In genomic region chr17:64938925-64939474, GRCh38 we compare ENCODE assay signal across 8 cellular contexts. TPM values are rescaled to one million over a fixed set of nuclear protein-coding genes. Genes with fewer than 3 reads are reported as not detected.
DNase-seq lines count a peak whose midpoint lies in the region; ATAC-seq and TF ChIP-seq lines count a peak whose summit lies in the region.

No MANE protein-coding gene starts in this region.

- H3K27ac ChIP-seq in PC-9, result peak overlapping the region; percentile 89

- H3K27me3 Mint-ChIP-seq in activated naive CD8-positive, alpha-beta T cell treated with anti-CD3 and anti-CD28 coated beads for 36 hours, result peaks cover 4% of the 10 kb centered on the region
- H3K27me3 Mint-ChIP-seq in immature natural killer cell (ENCODE audit: low read depth in 3 of 3), result peaks cover 0 to 3% (median 2%) of the 10 kb centered on the region in 3 donors

- no peaks in the 10 kb centered on the region for H4K20me1 ChIP-seq in PC-9 (ENCODE audit: insufficient read depth)

- peaks cover 38% of the 10 kb centered on the region for H3F3A ChIP-seq in PC-9 (ENCODE audit: insufficient read depth, low read depth)

- intact Hi-C loops in PC-9 (cut with micrococcal nuclease; ENCODE audit: unreplicated experiment), result no loop called here

- no peak overlapping the region for H3K4me3 ChIP-seq in PC-9

- H2AFZ ChIP-seq in PC-9, result peak overlapping the region; percentile 47; the same call in 1 of the 2 replicates

- POLR2A ChIA-PET in PC-9 (lab: Charles Lee; ENCODE audit: unreplicated experiment), result no interaction called here

- no peaks in the 10 kb centered on the region for H3K36me3 Mint-ChIP-seq in activated naive CD8-positive, alpha-beta T cell treated with anti-CD3 and anti-CD28 coated beads for 36 hours
- peaks cover 0 to 7% (median 0%) of the 10 kb centered on the region in 3 donors for H3K36me3 Mint-ChIP-seq in immature natural killer cell

- peaks cover 3% of the 10 kb centered on the region for H3K4me1 Mint-ChIP-seq in activated naive CD8-positive, alpha-beta T cell treated with anti-CD3 and anti-CD28 coated beads for 36 hours
- H3K4me1 Mint-ChIP-seq in immature natural killer cell, result peaks cover 0 to 1% of the 10 kb centered on the region in 2 donors

- H3K27me3 ChIP-seq in PC-9 (ENCODE audit: insufficient read depth, low read depth), result no peaks in the 10 kb centered on the region

- ATAC-seq in GM19372 (IDR thresholded peaks at IDR 0.05; ENCODE audit: low read depth, unreplicated experiment) (peak; percentile 64), HG03378 (IDR thresholded peaks at IDR 0.05; ENCODE audit: unreplicated experiment) (no peak)

- no peaks in the 10 kb centered on the region; the same call in 1 of the 2 replicates for H3K9me2 ChIP-seq in PC-9 (ENCODE audit: insufficient read depth)

- no peak overlapping the region for H3K27ac Mint-ChIP-seq in activated naive CD8-positive, alpha-beta T cell treated with anti-CD3 and anti-CD28 coated beads for 36 hours
- H3K27ac Mint-ChIP-seq in immature natural killer cell, result peak overlapping the region in 2 of 6 donors; percentile 65 to 80

- peak overlapping the region; percentile 67 for H3K4me2 ChIP-seq in PC-9

- TF ChIP-seq CTCF in PC-9 (conservative IDR thresholded peaks at IDR 0.05), result peak; percentile 75

- no TSS peak for BruUV-seq in PC-9 (replicated peaks; lab: Mats Ljungman, UMichigan)

- DNase-seq in AG08395 (ENCODE audit: low spot score) (peak; percentile 22), PC-9 (peak; percentile 55 to 70), immature natural killer cell (peak; percentile 35 to 38 (median 37)), superior temporal gyrus (ENCODE audit: extremely low spot score) (no peak)
- peak; percentile 49 for DNase-seq in activated naive CD8-positive, alpha-beta T cell treated with anti-CD3 and anti-CD28 coated beads for 36 hours
- peak; percentile 56 for DNase-seq in stimulated activated CD4-positive, alpha-beta T cell treated with anti-CD3 and anti-CD28 coated beads, Interleukin-4, amount 100 ng/mL, for 24 hours

- H3K79me2 ChIP-seq in PC-9 (ENCODE audit: low read depth), result no peaks in the 10 kb centered on the region

- no peaks in the 10 kb centered on the region for H3K9me3 ChIP-seq in PC-9 (ENCODE audit: insufficient read depth, low read depth)

- CTCF ChIA-PET in PC-9 (lab: Charles Lee), result interaction anchor here (0.7 to 2.5 kb wide), 4 partner anchors 20 to 201 kb away, joined by 3 to 10 read pairs (median 5); partner anchors contain the start of gene LRRC37A3

- H3K4me3 Mint-ChIP-seq in activated naive CD8-positive, alpha-beta T cell treated with anti-CD3 and anti-CD28 coated beads for 36 hours, result no peak overlapping the region
- H3K4me3 Mint-ChIP-seq in immature natural killer cell, result no peak overlapping the region

- peaks cover 51% of the 10 kb centered on the region for H3K4me1 ChIP-seq in PC-9 (replicated peaks; ENCODE audit: insufficient read depth)

- H3K36me3 ChIP-seq in PC-9 (ENCODE audit: low read depth), result no peaks in the 10 kb centered on the region

- H3K9me3 Mint-ChIP-seq in activated naive CD8-positive, alpha-beta T cell treated with anti-CD3 and anti-CD28 coated beads for 36 hours, result no peaks in the 10 kb centered on the region
- H3K9me3 Mint-ChIP-seq in immature natural killer cell, result no peaks in the 10 kb centered on the region

RNA-seq across cellular contexts. Expression of gene LRRC37A3, which starts 19.7 kb away (rescaled TPM):
- total RNA-seq in PC-9 (2021), result 9.8 and 13.7 TPM in 2 replicates
- 1 to 10 TPM; 4.5 to 4.8 TPM for total RNA-seq in activated naive CD8-positive, alpha-beta T cell treated with anti-CD3 and anti-CD28 coated beads for 36 hours
- 1 to 10 TPM in 2 of 3 donors, under 1 TPM in 1; 0.58 to 2.3 (median 2.2) TPM for polyA plus RNA-seq in immature natural killer cell
